8 cellular contexts compared by ENCODE assay signal in genomic region chr13:45119990-45120864, GRCh38. TPM values are rescaled to one million over a fixed set of nuclear protein-coding genes. Genes with fewer than 3 reads are reported as not detected.
DNase-seq lines count a peak whose midpoint lies in the region; ATAC-seq and TF ChIP-seq lines count a peak whose summit lies in the region.

GTF2F2 (plus strand) TSS chr13:45120510; CDS start chr13:45120656, 146 bp downstream.

- no peaks in the 10 kb centered on the region for H3F3A ChIP-seq in OCI-LY1 (ENCODE audit: insufficient read depth, low read length)

- DNase-seq in Caki2 (ENCODE audit: low read depth) (peak; percentile 77), epithelial cell of esophagus (ENCODE audit: low read depth) (peak; percentile 90), middle frontal gyrus (ENCODE audit: extremely low spot score, low spot score) (peak; percentile 76)
- peak; percentile 67 for DNase-seq in activated CD8-positive, alpha-beta memory T cell treated with anti-CD3 and anti-CD28 coated beads, Interleukin-2, amount 50 U/mL, for 24 hours (ENCODE audit: extremely low read depth)
- peak; percentile 80 to 82 for DNase-seq in stimulated activated CD8-positive, alpha-beta memory T cell treated with anti-CD3 and anti-CD28 coated beads, Interleukin-2, amount 100 ng/mL, for 1 hour (ENCODE audit: low read depth in 2 of 2)

- H3K27ac ChIP-seq in HUES48 (ENCODE audit: low read depth, low read length): peak within 1 kb of the TSS; percentile 98
- peak within 1 kb of the TSS; percentile 60 for H3K27ac ChIP-seq in OCI-LY1 (ENCODE audit: low read depth, low read length, poor library complexity, severe bottlenecking)

- H3K9ac ChIP-seq in HUES48 (ENCODE audit: low read depth, low read length) (peak within 1 kb of the TSS; percentile 89), OCI-LY1 (ENCODE audit: low read length) (peak within 1 kb of the TSS; percentile 91)

- H3K4me2 ChIP-seq in OCI-LY1 (ENCODE audit: low read length): peak within 1 kb of the TSS; percentile 96

- peaks cover 45% of the 10 kb centered on the region for H3K79me2 ChIP-seq in OCI-LY1 (ENCODE audit: insufficient read depth, low read length)

- H4K20me1 ChIP-seq in OCI-LY1 (ENCODE audit: insufficient read depth, low read length): no peaks in the 10 kb centered on the region

- H3K27me3 ChIP-seq in HUES48 (ENCODE audit: control insufficient read depth, insufficient read depth, low read length) (no peaks in the 10 kb centered on the region), OCI-LY1 (ENCODE audit: insufficient read depth, low read length) (no peaks in the 10 kb centered on the region)

- H3K4me1 ChIP-seq in HUES48 (ENCODE audit: control insufficient read depth, insufficient read depth, low read length) (peaks cover 10% of the 10 kb centered on the region; the same call in 1 of the 2 replicates), OCI-LY1 (ENCODE audit: insufficient read depth, low read length, severe bottlenecking) (peaks cover 24% of the 10 kb centered on the region)

- no peaks in the 10 kb centered on the region for H3K9me2 ChIP-seq in OCI-LY1 (ENCODE audit: low read depth, low read length)

- peak; percentile 73 for ATAC-seq in GM21423 (IDR thresholded peaks at IDR 0.05; ENCODE audit: unreplicated experiment)

- in situ Hi-C loops in Caki2 (cut with HindIII; ENCODE audit: low pct_unique_long_range_greater_than_20kb, low sequenced_read_pairs): no loop called here

- no peaks in the 10 kb centered on the region for H3K36me3 ChIP-seq in HUES48 (ENCODE audit: control insufficient read depth, insufficient read depth, low read length)
- 0 out of 2 replicates have a peak, but pooled peaks cover 5% of the 10 kb centered on the region for H3K36me3 ChIP-seq in OCI-LY1 (ENCODE audit: insufficient read depth, low read length)

- H3K4me3 ChIP-seq in HUES48 (ENCODE audit: low read depth, low read length) (peak within 1 kb of the TSS; percentile 96), OCI-LY1 (ENCODE audit: low read depth, low read length, poor library complexity, severe bottlenecking) (peak within 1 kb of the TSS; percentile 94), epithelial cell of esophagus (ENCODE audit: low read length) (peak within 1 kb of the TSS; percentile 69)

- TF ChIP-seq CTCF in OCI-LY1 (IDR thresholded peaks at IDR 0.05; ENCODE audit: low read length) (no peak), epithelial cell of esophagus (IDR thresholded peaks at IDR 0.05; ENCODE audit: insufficient read depth, low read depth, low read length, missing control alignments) (no peak)

- no peaks in the 10 kb centered on the region for H3K9me3 ChIP-seq in HUES48 (ENCODE audit: control insufficient read depth, insufficient read depth, low read length)
- no peaks in the 10 kb centered on the region for H3K9me3 ChIP-seq in OCI-LY1 (ENCODE audit: low read length)

- peak within 1 kb of the TSS; percentile 85 for H2AFZ ChIP-seq in OCI-LY1 (ENCODE audit: low read length)

RNA-seq across cellular contexts. Expression of gene GTF2F2, which starts in this region (rescaled TPM):
- 17.3 and 25.2 TPM in 2 replicates for total RNA-seq in Caki2 (2014; rRNA removed; shearing (Covaris generic); ENCODE audit: low replicate concordance)

Comparison
In these comparisons a context has a peak if more than half of its experiments do, and no peak if none do; other contexts are left out.
1. Peak in every context shown above with its lines: DNase-seq, ATAC-seq, H3K4me3 ChIP-seq and H3K27ac ChIP-seq.